26 cellular contexts compared by ENCODE assay signal in the genomic region with DNA sequence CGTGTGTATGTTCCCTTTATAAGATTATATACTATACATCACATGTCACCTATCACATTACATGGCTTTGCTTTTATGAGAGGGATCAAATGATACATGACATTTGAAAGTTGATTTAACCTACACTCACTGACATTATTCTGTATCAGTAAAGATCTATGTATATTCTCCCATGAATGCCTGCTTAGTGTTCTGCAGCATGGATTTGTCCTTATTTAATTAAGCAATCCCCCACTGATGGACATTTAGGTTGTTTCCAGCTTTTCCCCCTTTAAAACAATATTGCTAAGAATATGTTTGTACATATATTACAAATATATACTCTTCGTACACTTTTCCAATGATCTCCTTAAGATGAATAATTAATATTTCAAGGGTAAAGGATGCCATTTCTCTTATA.
"Had no signal": no experiment of that assay in that cellular context is flagged by ENCODE, and none has a peak within 500 bp of the region (broad histone marks: within the 10 kb centered on the region; RNA-seq: fewer than 3 reads in every experiment).

No MANE protein-coding gene starts in this region.

- H3K4me1 Mint-ChIP-seq: activated naive CD8-positive, alpha-beta T cell treated with anti-CD3 and anti-CD28 coated beads, Interleukin-2, amount 10 ng/mL, durations not matched to agents 7 days and 5 days; activated T-helper 17 cell treated with anti-CD3 and anti-CD28 coated beads, Interleukin-2, amount 50 U/mL, for 72 hours; central memory CD8-positive, alpha-beta T cell had no signal

- H3K27ac ChIP-seq: adrenal gland, PC-9, SK-N-MC had no signal

- H3K4me3 Mint-ChIP-seq: activated CD4-positive, alpha-beta memory T cell treated with anti-CD3 and anti-CD28 coated beads for 36 hours; activated CD4-positive, alpha-beta T cell treated with anti-CD3 and anti-CD28 coated beads, Interleukin-2, amount 10 ng/mL, durations not matched to agents 7 days and 5 days; activated naive CD8-positive, alpha-beta T cell treated with anti-CD3 and anti-CD28 coated beads, Interleukin-2, amount 10 ng/mL, durations not matched to agents 7 days and 5 days; activated T-helper 17 cell treated with anti-CD3 and anti-CD28 coated beads, Interleukin-2, amount 50 U/mL, for 72 hours; central memory CD8-positive, alpha-beta T cell; T-cell had no signal

- H3K27ac Mint-ChIP-seq: activated CD4-positive, alpha-beta memory T cell treated with anti-CD3 and anti-CD28 coated beads for 36 hours; activated T-helper 17 cell treated with anti-CD3 and anti-CD28 coated beads, Interleukin-2, amount 50 U/mL, for 72 hours; T-cell had no signal

- ATAC-seq: activated T-helper 17 cell treated with anti-CD3 and anti-CD28 coated beads, Interleukin-2, amount 50 U/mL, for 72 hours; T-cell had no signal

- H3K9me3 Mint-ChIP-seq: activated CD4-positive, alpha-beta memory T cell treated with anti-CD3 and anti-CD28 coated beads for 36 hours; activated CD4-positive, alpha-beta T cell treated with anti-CD3 and anti-CD28 coated beads, Interleukin-2, amount 10 ng/mL, durations not matched to agents 7 days and 5 days; activated naive CD8-positive, alpha-beta T cell treated with anti-CD3 and anti-CD28 coated beads, Interleukin-2, amount 10 ng/mL, durations not matched to agents 7 days and 5 days; central memory CD8-positive, alpha-beta T cell; T-cell had no signal

- H3K36me3 ChIP-seq: adrenal gland had no signal

- H3K36me3 Mint-ChIP-seq: activated CD4-positive, alpha-beta memory T cell treated with anti-CD3 and anti-CD28 coated beads for 36 hours; activated naive CD8-positive, alpha-beta T cell treated with anti-CD3 and anti-CD28 coated beads, Interleukin-2, amount 10 ng/mL, durations not matched to agents 7 days and 5 days; T-cell had no signal

- H3K4me3 ChIP-seq: PC-9, SK-N-MC had no signal

- H3K9me3 ChIP-seq: adrenal gland had no signal

- DNase-seq: activated CD4-positive, alpha-beta memory T cell treated with anti-CD3 and anti-CD28 coated beads for 36 hours; activated CD4-positive, alpha-beta T cell treated with anti-CD3 and anti-CD28 coated beads, Interleukin-2, amount 10 ng/mL, durations not matched to agents 7 days and 5 days; activated CD4-positive, CD25-positive, alpha-beta regulatory T cell; activated CD8-positive, alpha-beta memory T cell treated with anti-CD3 and anti-CD28 coated beads for 24 hours; activated gamma-delta T cell; activated naive CD4-positive, alpha-beta T cell treated with anti-CD3 and anti-CD28 coated beads, Interleukin-2, amount 50 U/mL, for 16 hours; activated naive CD8-positive, alpha-beta T cell treated with anti-CD3 and anti-CD28 coated beads, Interleukin-2, amount 10 ng/mL, durations not matched to agents 7 days and 5 days; activated T-cell treated with anti-CD3 and anti-CD28 coated beads for 4 hours; activated T-cell treated with anti-CD3 and anti-CD28 coated beads, Interleukin-2, amount 50 U/mL, for 48 hours; adrenal gland; anterior cingulate cortex; Kasumi-1; KBM-7; NCI-H1105 treated with DMSO at 0.1 percent for 48 hours; NCI-H1436 treated with DMSO at 0.1 percent for 48 hours; NCI-H2081; NCI-H446; PC-9; SIG-M5; T-cell; T-helper 2 cell; T1000 had no signal

- FAIRE-seq: TTC549 had no signal
